ENCODE assay signal across 7 cellular contexts in the genomic region with DNA sequence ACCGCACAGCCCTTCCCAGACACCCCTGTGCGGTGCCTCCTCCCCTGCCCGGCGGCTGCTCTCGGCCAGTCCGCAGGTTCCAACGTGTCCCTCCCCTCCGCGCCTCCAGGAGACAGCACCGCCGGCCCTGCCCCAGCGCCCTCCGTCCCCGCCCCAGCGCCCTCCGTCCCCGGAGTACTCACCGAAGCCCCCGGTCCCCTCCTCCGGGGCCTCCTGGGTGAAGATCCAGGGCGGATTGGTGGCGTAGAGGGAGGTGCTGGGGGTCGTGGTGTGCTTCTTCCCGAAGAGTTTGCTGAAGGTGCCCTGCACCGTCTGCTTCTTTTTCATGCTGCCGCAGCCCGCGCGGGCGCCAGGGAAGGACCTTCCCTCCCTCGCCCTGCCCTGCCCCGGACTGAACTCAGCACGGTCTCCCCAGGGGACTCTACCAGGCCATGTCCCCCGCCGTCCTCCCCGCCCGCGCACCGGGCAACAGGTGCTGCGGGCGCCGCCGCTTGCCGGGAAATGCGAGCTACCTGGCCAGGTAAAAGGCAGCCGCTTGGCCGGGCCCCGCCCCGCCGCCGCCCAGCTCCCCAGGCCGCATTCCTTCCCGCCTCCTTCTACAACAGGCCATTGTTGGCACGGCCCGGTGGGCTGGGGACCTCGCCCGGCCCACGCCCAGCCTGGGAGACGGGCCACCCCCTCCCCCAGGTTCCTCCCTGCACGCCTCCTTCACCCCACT.
DNase-seq lines count a peak whose midpoint lies in the region; ATAC-seq and TF ChIP-seq lines count a peak whose summit lies in the region.

A gene with protein sequence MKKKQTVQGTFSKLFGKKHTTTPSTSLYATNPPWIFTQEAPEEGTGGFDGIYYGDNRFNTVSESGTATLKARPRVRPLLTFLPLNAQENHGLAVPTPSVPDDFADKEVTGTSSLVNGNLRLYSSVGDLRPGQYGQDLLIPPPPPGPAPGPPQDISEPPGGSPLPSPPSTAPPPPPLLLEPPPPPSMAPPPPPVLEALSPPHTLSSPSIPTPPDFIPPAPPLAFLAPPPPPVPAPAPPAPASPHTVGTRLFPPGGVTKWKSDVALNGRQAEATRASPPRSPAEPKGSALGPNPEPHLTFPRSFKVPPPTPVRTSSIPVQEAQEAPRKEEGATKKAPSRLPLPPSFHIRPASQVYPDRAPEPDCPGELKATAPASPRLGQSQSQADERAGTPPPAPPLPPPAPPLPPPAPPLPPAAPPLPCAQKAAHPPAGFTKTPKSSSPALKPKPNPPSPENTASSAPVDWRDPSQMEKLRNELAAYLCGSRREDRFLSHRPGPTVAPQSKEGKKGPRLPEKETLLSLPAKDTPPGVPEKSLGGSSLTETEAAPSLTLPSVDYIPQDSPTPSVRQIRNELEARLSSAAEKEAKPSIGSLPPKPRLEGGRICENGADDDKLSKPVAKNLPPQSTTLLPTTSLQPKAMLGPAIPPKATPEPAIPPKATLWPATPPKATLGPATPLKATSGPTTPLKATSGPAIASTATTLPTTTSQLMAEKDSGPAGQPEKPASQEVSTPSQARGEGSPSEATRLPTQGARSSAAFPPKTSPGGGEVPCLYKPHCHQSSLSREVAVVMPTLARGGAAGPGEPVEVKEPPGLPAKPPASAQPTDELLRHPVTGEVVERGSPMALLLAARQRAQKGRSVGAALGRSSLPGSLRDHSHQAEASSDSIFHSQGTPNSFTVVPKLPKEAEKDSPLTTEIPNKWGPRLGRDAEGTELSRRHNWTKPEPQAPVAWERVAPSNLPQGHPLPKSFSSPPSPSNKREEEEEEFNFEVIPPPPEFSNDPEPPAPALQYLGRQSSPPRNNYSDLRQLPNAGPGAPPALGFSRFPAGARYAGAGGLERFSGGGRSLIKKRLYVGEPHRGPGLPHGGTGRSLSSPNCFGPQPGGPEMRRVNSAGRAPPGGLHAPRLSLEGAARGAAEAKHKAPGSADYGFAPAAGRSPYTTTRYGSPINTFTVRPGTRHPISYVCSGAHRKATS (minus strand): TSS at position 503 of the 718 bp plus-strand sequence. CDS start 176 bp downstream, at position 327.

- H3K27ac ChIP-seq in RWPE2 (ENCODE audit: poor library complexity, severe bottlenecking) (peak within 1 kb of the TSS; percentile 87), neutrophil (no peak within 1 kb of the TSS)

- H3K4me3 ChIP-seq in HFF-Myc (replicated peaks; ENCODE audit: low read depth, low read length): peak within 1 kb of the TSS; percentile 25
- H3K4me3 ChIP-seq in RWPE2 (ENCODE audit: severe bottlenecking): peak within 1 kb of the TSS; percentile 89
- peak within 1 kb of the TSS; percentile 63 for H3K4me3 ChIP-seq in fibroblast of pulmonary artery (replicated peaks; ENCODE audit: low read depth, low read length)
- H3K4me3 ChIP-seq in neutrophil (ENCODE audit: low read depth in 1 of 2, low read length in 1 of 2): peak within 1 kb of the TSS; percentile 15 to 48

- H3K27me3 ChIP-seq in RWPE2 (ENCODE audit: insufficient read depth, poor library complexity, severe bottlenecking) (no peaks in the 10 kb centered on the region), neutrophil (peaks cover 62% of the 10 kb centered on the region)

- H3K4me1 ChIP-seq in RWPE2 (ENCODE audit: insufficient read depth, poor library complexity, severe bottlenecking) (peaks cover 38% of the 10 kb centered on the region), neutrophil (ENCODE audit: control insufficient read depth in 1 of 2, insufficient read depth in 1 of 2, low read depth in 1 of 2, low read length in 1 of 2) (peaks cover 11% of the 10 kb centered on the region in 2 experiments)

- H3K36me3 ChIP-seq in RWPE2 (ENCODE audit: low read depth): peaks cover 12% of the 10 kb centered on the region; the same call in 1 of the 2 replicates
- H3K36me3 ChIP-seq in neutrophil: no peaks in the 10 kb centered on the region

- DNase-seq in HFF-Myc (ENCODE audit: extremely low read depth, low read depth) (no peak), RWPE2 (ENCODE audit: low spot score) (peak; percentile 84), fibroblast of pulmonary artery (ENCODE audit: low read depth) (no peak)
- DNase-seq in stimulated activated CD4-positive, alpha-beta T cell treated with anti-CD3 and anti-CD28 coated beads, Interleukin-2, amount 100 ng/mL, for 48 hours: no peak

- TF ChIP-seq CTCF in HFF-Myc (IDR thresholded peaks at IDR 0.05; ENCODE audit: low read depth, low read length, missing control alignments): no peak
- no peak for TF ChIP-seq CTCF in RWPE2 (IDR thresholded peaks at IDR 0.05; ENCODE audit: poor library complexity, severe bottlenecking)
- TF ChIP-seq CTCF in fibroblast of pulmonary artery (IDR thresholded peaks at IDR 0.05; ENCODE audit: low read length, missing control alignments): no peak
- no peak for TF ChIP-seq CTCF in neutrophil (IDR thresholded peaks at IDR 0.05)

- peak; percentile 73 for ATAC-seq in RWPE2 (ENCODE audit: low read depth)
- no peak for ATAC-seq in HG03025 (IDR thresholded peaks at IDR 0.05; ENCODE audit: low FRiP score, unreplicated experiment)
- ATAC-seq in GM18907 (IDR thresholded peaks at IDR 0.05; ENCODE audit: unreplicated experiment): no peak

- H3K9me3 ChIP-seq in RWPE2 (ENCODE audit: severe bottlenecking): no peaks in the 10 kb centered on the region
- H3K9me3 ChIP-seq in neutrophil: no peaks in the 10 kb centered on the region

Comparison
In these comparisons a context has a peak if more than half of its experiments do, and no peak if none do; other contexts are left out.
1. H3K4me3 ChIP-seq: peak in every context shown above with its lines; median percentile 89 in RWPE2; 63 in fibroblast of pulmonary artery; 32 in neutrophil; 25 in HFF-Myc.